ENCODE assay signal across 16 cellular contexts in the genomic region with DNA sequence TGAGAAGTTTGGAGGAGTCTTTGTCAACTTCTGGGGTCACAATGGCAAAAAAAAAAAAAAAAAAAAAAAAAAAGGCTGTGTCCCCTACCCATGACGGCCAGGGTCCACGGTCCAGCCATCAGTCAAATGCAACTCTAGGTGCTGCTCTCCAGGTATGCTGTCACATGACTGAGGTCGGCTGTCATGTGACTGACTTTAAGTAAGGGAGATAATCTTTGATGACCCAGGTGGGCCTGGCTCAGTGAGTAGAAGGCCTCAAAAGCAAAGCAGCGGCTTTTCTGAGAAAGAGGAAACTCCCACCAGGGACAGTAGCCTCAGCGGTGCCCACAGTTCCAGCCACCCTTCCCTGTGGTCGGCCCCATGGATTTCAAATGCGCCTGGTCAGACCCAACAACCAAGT.
DNase-seq lines count a peak whose midpoint lies in the region; ATAC-seq, FAIRE-seq and TF ChIP-seq lines count a peak whose summit lies in the region.
"Had no signal": no experiment of that assay in that cellular context is flagged by ENCODE, and none has a peak within 500 bp of the region (broad histone marks: within the 10 kb centered on the region; RNA-seq: fewer than 3 reads in every experiment).

No MANE protein-coding gene starts in this region.

- intact Hi-C loops in K562 (cut with micrococcal nuclease) (no loop called here), thyroid gland (cut with DNase I) (no loop called here)

- H3K36me3 Mint-ChIP-seq in nephron progenitor cell (ENCODE audit: low read depth) = peaks cover 18% of the 10 kb centered on the region
- H3K36me3 Mint-ChIP-seq: CD4-positive, alpha-beta memory T cell had no signal

- peak; percentile 16 for DNase-seq in H7
- DNase-seq in K562 (ENCODE audit: extremely low read depth in 1 of 4, low spot score in 3 of 4) = no peak
- no peak for DNase-seq in nephron progenitor cell
- DNase-seq in thyroid gland = no peak
- no peak for DNase-seq in Ammon's horn (ENCODE audit: low spot score)
- no peak for DNase-seq in GDM1 (lab: John Stamatoyannopoulos, UW)
- no peak for DNase-seq in T-helper 2 cell
- DNase-seq: BE2C; CD4-positive, alpha-beta memory T cell; DMS79 had no signal

- no peak overlapping the region for H3K27ac ChIP-seq in K562 (ENCODE audit: extremely low read depth, low read depth, low read length)
- H3K27ac ChIP-seq in thyroid gland = peak overlapping the region in 2 of 3 donors; percentile 88 to 93
- H3K27ac ChIP-seq: C4-2B had no signal

- H3K36me3 ChIP-seq in H7 (replicated peaks; ENCODE audit: control insufficient read depth, insufficient read depth, low read length) (no peaks in the 10 kb centered on the region), K562 (ENCODE audit: control insufficient read depth, insufficient read depth, low read length) (no peaks in the 10 kb centered on the region), thyroid gland (no peaks in the 10 kb centered on the region)
- H3K36me3 ChIP-seq: BE2C had no signal

- H3K4me1 Mint-ChIP-seq in nephron progenitor cell = peaks cover 81% of the 10 kb centered on the region
- H3K4me1 Mint-ChIP-seq: CD4-positive, alpha-beta memory T cell had no signal

- H3K9me3 Mint-ChIP-seq in nephron progenitor cell = no peaks in the 10 kb centered on the region
- H3K9me3 Mint-ChIP-seq: CD4-positive, alpha-beta memory T cell had no signal

- no peak; the same call in 1 of the 3 replicates for ATAC-seq in K562
- ATAC-seq: HCT116, HepG2 had no signal

- in situ Hi-C loops in K562 (cut with MboI) = no loop called here

- POLR2A ChIA-PET in K562 (lab: Yijun Ruan, JAX) = no interaction called here

- H3K9me3 ChIP-seq in K562 (replicated peaks; ENCODE audit: control insufficient read depth, insufficient read depth, low read depth, low read length) (no peaks in the 10 kb centered on the region), thyroid gland (no peaks in the 10 kb centered on the region)
- H3K9me3 ChIP-seq: BE2C had no signal

- H3K4me3 ChIP-seq in H7 (ENCODE audit: insufficient read depth, low read depth, low read length) = no peak overlapping the region
- H3K4me3 ChIP-seq in K562 = no peak overlapping the region
- no peak overlapping the region for H3K4me3 ChIP-seq in thyroid gland (replicated peaks in 1 of 3)

- CTCF ChIA-PET in K562 (lab: Yijun Ruan, JAX; ENCODE audit: low intra/inter-chr PET ratio) = no interaction called here

- no TSS peak for BruUV-seq in K562 (replicated peaks; lab: Mats Ljungman, UMichigan)

- 45% methylated on average over 7 of the region's 7 CpGs for WGBS in K562 (ENCODE audit: insufficient coverage, low coverage, missing lambda C conversion rate)
- 91 to 96% methylated on average over 7 of the region's 7 CpGs for WGBS in thyroid gland, 2 donors

- no peaks in the 10 kb centered on the region for H3K27me3 Mint-ChIP-seq in nephron progenitor cell (ENCODE audit: low read depth, poor library complexity)

- H3K9me1 ChIP-seq in K562 (ENCODE audit: control insufficient read depth, insufficient read depth, low read length) = no peaks in the 10 kb centered on the region

- no peak overlapping the region for H3K4me2 ChIP-seq in K562 (ENCODE audit: insufficient read depth, low read length)

- H3K27me3 ChIP-seq in H7 (ENCODE audit: control insufficient read depth, insufficient read depth, low read length) = no peaks in the 10 kb centered on the region
- H3K27me3 ChIP-seq in K562 (ENCODE audit: control insufficient read depth in 2 of 2, insufficient read depth in 2 of 2, low read length in 2 of 2) = no peaks in the 10 kb centered on the region
- no peaks in the 10 kb centered on the region for H3K27me3 ChIP-seq in thyroid gland
- H3K27me3 ChIP-seq: BE2C had no signal

- FAIRE-seq in K562 (lab: Jason Lieb, UNC) = no peak
- FAIRE-seq: GM12891, GM19239, HepG2, HTR-8/SVneo had no signal

- peak overlapping the region in 1 of 2 experiments; percentile 56; a peak in 1 of 4 replicates for H3K9ac ChIP-seq in K562 (ENCODE audit: insufficient read depth in 1 of 2, low read depth in 2 of 2, low read length in 2 of 2)

- peaks cover 6 to 21% of the 10 kb centered on the region in 2 experiments; a peak in 4 of 5 replicates for H3K4me1 ChIP-seq in K562 (replicated peaks in 1 of 2; ENCODE audit: control insufficient read depth in 2 of 2, insufficient read depth in 2 of 2, low read length in 2 of 2)
- peaks cover 31 to 41% of the 10 kb centered on the region in 2 donors for H3K4me1 ChIP-seq in thyroid gland

- H3K4me3 Mint-ChIP-seq in nephron progenitor cell = peak overlapping the region; percentile 59
- H3K4me3 Mint-ChIP-seq: CD4-positive, alpha-beta memory T cell had no signal

- no peak for TF ChIP-seq EP300 in K562 (IDR thresholded peaks at IDR 0.05; ENCODE audit: low read length)

- no peak for TF ChIP-seq RAD21 in K562 (CRISPR knock-in tag; conservative IDR thresholded peaks at IDR 0.05 in 1 of 2, IDR thresholded peaks at IDR 0.05 in 1 of 2)

- H4K20me1 ChIP-seq in K562 (replicated peaks; ENCODE audit: control insufficient read depth, insufficient read depth, low read length) = peaks cover 26% of the 10 kb centered on the region

- TF ChIP-seq POLR2A in K562 (conservative IDR thresholded peaks at IDR 0.05) (no peak), thyroid gland (IDR thresholded peaks at IDR 0.05) (no peak)

- peak overlapping the region; percentile 89 for H3K27ac Mint-ChIP-seq in nephron progenitor cell
- H3K27ac Mint-ChIP-seq: CD4-positive, alpha-beta memory T cell had no signal

- TF ChIP-seq CTCF in K562 (IDR thresholded peaks at IDR 0.05 in 2 of 3, conservative IDR thresholded peaks at IDR 0.05 in 1 of 3; ENCODE audit: insufficient read depth in 2 of 3, low read depth in 1 of 3, low read length in 3 of 3) = no peak
- TF ChIP-seq CTCF in nephron progenitor cell (IDR thresholded peaks at IDR 0.05) = no peak
- no peak for TF ChIP-seq CTCF in thyroid gland (IDR thresholded peaks at IDR 0.05)

- no peak overlapping the region for H2AFZ ChIP-seq in K562 (ENCODE audit: low read depth, low read length)

- peaks cover 54% of the 10 kb centered on the region for H3K79me2 ChIP-seq in K562 (ENCODE audit: control insufficient read depth, insufficient read depth, low read length)

TF ChIP-seq in K562, 482 proteins besides CTCF, POLR2A, EP300 and RAD21 (continues in another document):
- TF ChIP-seq CBFA2T2 (conservative IDR thresholded peaks at IDR 0.05) (peak; percentile 33; the same call in 1 of the 2 replicates), CHD4 (IDR thresholded peaks at IDR 0.05; ENCODE audit: insufficient read depth, insufficient replicate concordance, low read depth, low read length, poor library complexity, severe bottlenecking) (no peak), HSF4 (CRISPR knock-in tag; IDR thresholded peaks at IDR 0.05; ENCODE audit: borderline replicate concordance) (no peak), GABPB1 (CRISPR knock-in tag; IDR thresholded peaks at IDR 0.05) (no peak), USF1 (CRISPR knock-in tag; IDR thresholded peaks at IDR 0.05) (peak; percentile 77), SREBF2 (CRISPR knock-in tag; IDR thresholded peaks at IDR 0.05) (no peak), TOE1 (IDR thresholded peaks at IDR 0.05; ENCODE audit: borderline replicate concordance) (0 out of 2 replicates have a peak, but pooled peaks have one; percentile 40), TOE1 (CRISPR knock-in tag; IDR thresholded peaks at IDR 0.05; ENCODE audit: borderline replicate concordance, low read depth) (no peak), ZNF12 (CRISPR knock-in tag; IDR thresholded peaks at IDR 0.05) (no peak), RAD51 (IDR thresholded peaks at IDR 0.05; ENCODE audit: borderline replicate concordance, low read depth) (peak; percentile 81), TFE3 (CRISPR knock-in tag; IDR thresholded peaks at IDR 0.05) (peak; percentile 82), KLF16 (IDR thresholded peaks at IDR 0.05) (no peak), ZNF134 (CRISPR knock-in tag; conservative IDR thresholded peaks at IDR 0.05) (peak; percentile 65; the same call in 1 of the 2 replicates)
- TF ChIP-seq, protein P1, sequence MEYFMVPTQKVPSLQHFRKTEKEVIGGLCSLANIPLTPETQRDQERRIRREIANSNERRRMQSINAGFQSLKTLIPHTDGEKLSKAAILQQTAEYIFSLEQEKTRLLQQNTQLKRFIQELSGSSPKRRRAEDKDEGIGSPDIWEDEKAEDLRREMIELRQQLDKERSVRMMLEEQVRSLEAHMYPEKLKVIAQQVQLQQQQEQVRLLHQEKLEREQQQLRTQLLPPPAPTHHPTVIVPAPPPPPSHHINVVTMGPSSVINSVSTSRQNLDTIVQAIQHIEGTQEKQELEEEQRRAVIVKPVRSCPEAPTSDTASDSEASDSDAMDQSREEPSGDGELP (CRISPR knock-in tag; IDR thresholded peaks at IDR 0.05; ENCODE audit: borderline replicate concordance) = no peak
- TF ChIP-seq, protein P2, sequence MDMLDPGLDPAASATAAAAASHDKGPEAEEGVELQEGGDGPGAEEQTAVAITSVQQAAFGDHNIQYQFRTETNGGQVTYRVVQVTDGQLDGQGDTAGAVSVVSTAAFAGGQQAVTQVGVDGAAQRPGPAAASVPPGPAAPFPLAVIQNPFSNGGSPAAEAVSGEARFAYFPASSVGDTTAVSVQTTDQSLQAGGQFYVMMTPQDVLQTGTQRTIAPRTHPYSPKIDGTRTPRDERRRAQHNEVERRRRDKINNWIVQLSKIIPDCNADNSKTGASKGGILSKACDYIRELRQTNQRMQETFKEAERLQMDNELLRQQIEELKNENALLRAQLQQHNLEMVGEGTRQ (CRISPR knock-in tag; IDR thresholded peaks at IDR 0.05) = peak; percentile 77
